In genomic region chr22:45504703-45505341, GRCh38 we compare ENCODE assay signal across 10 cellular contexts. TPM values are rescaled to one million over a fixed set of nuclear protein-coding genes. Genes with fewer than 3 reads are reported as not detected.
DNase-seq lines count a peak whose midpoint lies in the region; ATAC-seq and TF ChIP-seq lines count a peak whose summit lies in the region.
"Had no signal": no experiment of that assay in that cellular context is flagged by ENCODE, and none has a peak within 500 bp of the region (broad histone marks: within the 10 kb centered on the region; RNA-seq: fewer than 3 reads in every experiment).

No MANE protein-coding gene starts in this region.

- H3K36me3 Mint-ChIP-seq in GM23338 (ENCODE audit: low read depth) = peaks cover 3% of the 10 kb centered on the region; the same call in 2 of the 3 replicates

- H3K4me1 Mint-ChIP-seq in GM23338 = peaks cover 58% of the 10 kb centered on the region

- peak overlapping the region; percentile 86 for H3K4me3 ChIP-seq in GM23338
- H3K4me3 ChIP-seq in adipocyte (ENCODE audit: low read length) = peak overlapping the region; percentile 80
- peak overlapping the region; percentile 54 to 58 for H3K4me3 ChIP-seq in right atrium auricular region
- H3K4me3 ChIP-seq: right lobe of liver had no signal

- no peaks in the 10 kb centered on the region for H3K9me3 ChIP-seq in adipocyte (ENCODE audit: control insufficient read depth, low read length)
- no peaks in the 10 kb centered on the region for H3K9me3 ChIP-seq in right atrium auricular region
- H3K9me3 ChIP-seq: right lobe of liver had no signal

- peaks cover 23% of the 10 kb centered on the region for H3F3A ChIP-seq in GM23338 (replicated peaks; ENCODE audit: low read depth)

- DNase-seq in GM23338 (ENCODE audit: low spot score) (peak; percentile 47), adipocyte (ENCODE audit: low read depth) (peak; percentile 50), right atrium auricular region (ENCODE audit: low spot score) (no peak), sciatic nerve (ENCODE audit: low spot score) (no peak), NCI-H774 (lab: John Stamatoyannopoulos, UW) (no peak), NAMALWA (ENCODE audit: low spot score) (no peak), NCI-H345 (lab: John Stamatoyannopoulos, UW) (no peak)
- DNase-seq: activated T-cell treated with anti-CD3 and anti-CD28 coated beads, Interleukin-2, amount 50 U/mL, for 4 hours had no signal

- peak overlapping the region; percentile 87 for H3K9ac ChIP-seq in adipocyte (ENCODE audit: low read length)

- H3K9me2 ChIP-seq in GM23338 (ENCODE audit: insufficient read depth) = no peaks in the 10 kb centered on the region

- intact Hi-C loops in sciatic nerve (cut with DNase I) = no loop called here

- H2AFZ ChIP-seq in GM23338 = peak overlapping the region; percentile 32; the same call in 1 of the 2 replicates

- peak overlapping the region; percentile 94; the same call in 1 of the 2 replicates for H3K27ac Mint-ChIP-seq in GM23338

- peak overlapping the region; percentile 87 for H3K4me3 Mint-ChIP-seq in GM23338
- H3K4me3 Mint-ChIP-seq: activated T-cell treated with anti-CD3 and anti-CD28 coated beads, Interleukin-2, amount 50 U/mL, for 4 hours had no signal

- H3K79me2 ChIP-seq in GM23338 (replicated peaks; ENCODE audit: insufficient read depth) = peaks cover 54% of the 10 kb centered on the region

- peak overlapping the region; percentile 97 for H3K4me2 ChIP-seq in GM23338

- H3K27me3 Mint-ChIP-seq in GM23338 (ENCODE audit: insufficient read depth, low read depth, poor library complexity) = peaks cover 14% of the 10 kb centered on the region

- TF ChIP-seq CTCF in GM23338 (conservative IDR thresholded peaks at IDR 0.05; ENCODE audit: low read depth in 2 of 2) (no peak), right atrium auricular region (IDR thresholded peaks at IDR 0.05) (no peak)

- H3K4me1 ChIP-seq in GM23338 (ENCODE audit: insufficient read depth) = peaks cover 45% of the 10 kb centered on the region
- H3K4me1 ChIP-seq in adipocyte (ENCODE audit: control insufficient read depth, insufficient read depth, low read length) = peaks cover 29% of the 10 kb centered on the region
- H3K4me1 ChIP-seq in right atrium auricular region = peaks cover 0 to 33% of the 10 kb centered on the region in 2 donors
- H3K4me1 ChIP-seq: right lobe of liver had no signal

- peak overlapping the region; percentile 86 for H3K27ac ChIP-seq in GM23338 (ENCODE audit: low read depth)
- peak overlapping the region; percentile 66 to 76 for H3K27ac ChIP-seq in right atrium auricular region
- H3K27ac ChIP-seq: right lobe of liver had no signal

- H4K20me1 ChIP-seq in GM23338 (replicated peaks; ENCODE audit: insufficient read depth) = peaks cover 3% of the 10 kb centered on the region; the same call in 1 of the 2 replicates

- H3K36me3 ChIP-seq in GM23338 (ENCODE audit: insufficient read depth) (no peaks in the 10 kb centered on the region), adipocyte (ENCODE audit: control insufficient read depth, insufficient read depth, low read length, severe bottlenecking) (no peaks in the 10 kb centered on the region), right atrium auricular region (no peaks in the 10 kb centered on the region)
- H3K36me3 ChIP-seq: right lobe of liver had no signal

- H3K27me3 ChIP-seq in GM23338 (ENCODE audit: insufficient read depth) (no peaks in the 10 kb centered on the region), adipocyte (replicated peaks; ENCODE audit: control insufficient read depth, insufficient read depth, low read length) (no peaks in the 10 kb centered on the region), right atrium auricular region (no peaks in the 10 kb centered on the region)
- H3K27me3 ChIP-seq: right lobe of liver had no signal

- ATAC-seq in GM23338 = peak; percentile 4
- peak; percentile 55 for ATAC-seq in sciatic nerve
- no peak for ATAC-seq in GM21360 (IDR thresholded peaks at IDR 0.05; ENCODE audit: unreplicated experiment)

- H3K9me3 Mint-ChIP-seq in GM23338 = peaks cover 3% of the 10 kb centered on the region; the same call in 1 of the 3 replicates
- H3K9me3 Mint-ChIP-seq: activated T-cell treated with anti-CD3 and anti-CD28 coated beads, Interleukin-2, amount 50 U/mL, for 4 hours had no signal

TF ChIP-seq in GM23338, 12 proteins besides CTCF, POLR2A, EP300 and RAD21:
- TF ChIP-seq ZNF114 (CRISPR knock-in tag; IDR thresholded peaks at IDR 0.05) = no peak
- no peak for TF ChIP-seq ETS1 (IDR thresholded peaks at IDR 0.05)
- no peak for TF ChIP-seq ZNF331 (CRISPR knock-in tag; IDR thresholded peaks at IDR 0.05; ENCODE audit: low read depth)
- no peak for TF ChIP-seq REST (IDR thresholded peaks at IDR 0.05; ENCODE audit: unreplicated experiment)
- no peak for TF ChIP-seq POLR2AphosphoS5 (IDR thresholded peaks at IDR 0.05; ENCODE audit: low read depth)
- no peak for TF ChIP-seq JUNB (IDR thresholded peaks at IDR 0.05; ENCODE audit: unreplicated experiment)

RNA-seq across cellular contexts. Expression of gene FBLN1, which starts 2.1 kb away (rescaled TPM):
- total RNA-seq in GM23338 (2014; rRNA removed; shearing (Covaris generic)) = 134 and 137 TPM in 2 replicates
- polyA plus RNA-seq in GM23338 (2016; fragmentation: Nextera tagmentation; extraction: Ambion mirVana) = 88.4 and 90.1 TPM in 2 replicates
- 100 to 1,000 TPM in 1 of 2 donors, 10 to 100 TPM in 1; 92.8 to 354 TPM for total RNA-seq in right atrium auricular region
- total RNA-seq in sciatic nerve = 624 TPM

Comparison
In these comparisons a context has a peak if more than half of its experiments do, and no peak if none do; other contexts are left out.
1. DNase-seq: peak in GM23338 (single experiment) and adipocyte (single experiment); none in right atrium auricular region (single experiment), sciatic nerve (single experiment), NCI-H774 (single experiment), NAMALWA (single experiment) and NCI-H345 (single experiment).
2. Peak in every context shown above with its lines, with median percentiles within 50 percentile points of each other: H3K4me3 ChIP-seq.